13 cellular contexts compared by ENCODE assay signal in the genomic region with DNA sequence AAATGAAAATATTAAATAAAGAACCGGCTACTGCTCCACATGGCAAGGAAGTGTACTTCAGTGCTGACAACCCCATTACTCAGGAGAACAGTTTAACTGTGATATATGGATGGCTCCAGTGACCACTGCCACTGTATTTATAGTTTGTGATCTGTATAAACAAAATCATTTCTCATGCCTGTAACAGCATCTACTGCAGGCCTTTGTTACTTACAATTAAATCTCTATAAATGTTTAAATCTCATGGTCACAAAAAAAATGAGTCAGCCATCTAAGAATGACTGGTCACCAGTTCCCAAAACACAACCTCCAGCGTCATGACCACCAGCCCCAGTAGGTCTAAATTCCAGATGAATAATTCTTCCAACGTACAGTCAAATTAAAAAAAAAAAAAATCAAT.
DNase-seq lines count a peak whose midpoint lies in the region; ATAC-seq and TF ChIP-seq lines count a peak whose summit lies in the region.
"Had no signal": no experiment of that assay in that cellular context is flagged by ENCODE, and none has a peak within 500 bp of the region (broad histone marks: within the 10 kb centered on the region; RNA-seq: fewer than 3 reads in every experiment).

No MANE protein-coding gene starts in this region.

- DNase-seq in ELR (ENCODE audit: low read depth), result peak; percentile 95
- DNase-seq in foreskin melanocyte, result peak; percentile 80
- DNase-seq in stimulated activated CD4-positive, alpha-beta T cell treated with anti-CD3 and anti-CD28 coated beads, Interleukin-4, amount 100 ng/mL, for 4 hours, result no peak
- DNase-seq: activated T-cell treated with anti-CD3 and anti-CD28 coated beads, Interleukin-2, amount 50 U/mL, for 1 hour; dermis blood vessel endothelial cell; MM.1S; NCI-H774; substantia nigra had no signal

- ATAC-seq in HG03565 (IDR thresholded peaks at IDR 0.05; ENCODE audit: unreplicated experiment) (no peak), GM21515 (IDR thresholded peaks at IDR 0.05; ENCODE audit: unreplicated experiment) (no peak), HG03354 (IDR thresholded peaks at IDR 0.05; ENCODE audit: poor library complexity, severe bottlenecking, unreplicated experiment) (no peak)

- H3K27ac ChIP-seq in ACC112 (ENCODE audit: low read depth, low read length), result peak overlapping the region; percentile 38
- H3K27ac ChIP-seq in VCaP, result peak overlapping the region; percentile 74

- no peak overlapping the region for H2AFZ ChIP-seq in ACC112 (ENCODE audit: low read length, unreplicated experiment)

- no peak for TF ChIP-seq CTCF in VCaP (conservative IDR thresholded peaks at IDR 0.05)

- H3K4me1 ChIP-seq in ACC112 (ENCODE audit: control insufficient read depth, insufficient read depth, low read length, unreplicated experiment), result peaks cover 13% of the 10 kb centered on the region

- no peaks in the 10 kb centered on the region for H3K79me2 ChIP-seq in ACC112 (ENCODE audit: control insufficient read depth, insufficient read depth, low read length, unreplicated experiment)

- H3K4me3 ChIP-seq in ACC112 (ENCODE audit: low read depth, low read length), result no peak overlapping the region

- no peaks in the 10 kb centered on the region for H3K27me3 ChIP-seq in ACC112 (ENCODE audit: insufficient read depth, low read length)

- no peaks in the 10 kb centered on the region for H3K36me3 ChIP-seq in ACC112 (ENCODE audit: insufficient read depth, low read length)

Comparison
In these comparisons a context has a peak if more than half of its experiments do, and no peak if none do; other contexts are left out.
1. DNase-seq: peak in ELR (single experiment) and foreskin melanocyte (single experiment); none in stimulated activated CD4-positive, alpha-beta T cell treated with anti-CD3 and anti-CD28 coated beads, Interleukin-4, amount 100 ng/mL, for 4 hours (0 of 2).